8 cellular contexts compared by ENCODE assay signal in genomic region chr12:56189918-56190694, GRCh38. TPM values are rescaled to one million over a fixed set of nuclear protein-coding genes. Genes with fewer than 3 reads are reported as not detected.
DNase-seq lines count a peak whose midpoint lies in the region; ATAC-seq and TF ChIP-seq lines count a peak whose summit lies in the region.

No MANE protein-coding gene starts in this region.

- ATAC-seq in HG02642 (IDR thresholded peaks at IDR 0.05; ENCODE audit: poor library complexity, unreplicated experiment) = peak; percentile 42

- H3K9me3 ChIP-seq in ES-I3 (ENCODE audit: control insufficient read depth, insufficient read depth, low read length) = no peaks in the 10 kb centered on the region
- H3K9me3 ChIP-seq in left ventricle myocardium inferior (replicated peaks) = no peaks in the 10 kb centered on the region
- no peaks in the 10 kb centered on the region for H3K9me3 ChIP-seq in transverse colon

- H3K36me3 ChIP-seq in ES-I3 (ENCODE audit: insufficient read depth, low read length) = peaks cover 5% of the 10 kb centered on the region; the same call in 1 of the 2 replicates
- H3K36me3 ChIP-seq in left ventricle myocardium inferior = peaks cover 19% of the 10 kb centered on the region
- H3K36me3 ChIP-seq in transverse colon = peaks cover 0 to 10% (median 4%) of the 10 kb centered on the region in 4 donors

- TF ChIP-seq EP300 in transverse colon (IDR thresholded peaks at IDR 0.05; ENCODE audit: low read depth) = no peak

- no peaks in the 10 kb centered on the region for H3K27me3 ChIP-seq in left ventricle myocardium inferior (ENCODE audit: low read depth)
- H3K27me3 ChIP-seq in transverse colon = no peaks in the 10 kb centered on the region

- 1 to 2% methylated on average over 27 to 42 of the region's 42 CpGs for WGBS in transverse colon (ENCODE audit: low coverage in 1 of 2), 2 donors

- H3K9ac ChIP-seq in ES-I3 (ENCODE audit: low read depth, low read length) = peak overlapping the region; percentile 89

- peak; percentile 31 for TF ChIP-seq POLR2A in transverse colon (IDR thresholded peaks at IDR 0.05)

- in situ Hi-C loops in transverse colon (cut with MboI; ENCODE audit: low pct_ligation_motif_present in 1 of 4, low pct_unique_long_range_greater_than_20kb in 1 of 4, low sequenced_read_pairs in 3 of 4) = loop anchor here in 3 of 4 donors (5.0 to 10.0 kb wide), 4 partner anchors 58 to 277 kb away; partner anchors contain the start of genes SPRYD4 (in 2 of the 3) and ESYT1 (in 1 of the 3)

- intact Hi-C loops in left ventricle myocardium inferior (cut with micrococcal nuclease) (loop anchor here (5.0 kb wide), 1 partner anchor 73 kb away; the partner anchor contains the start of genes RPL41 and ZC3H10), posterior cingulate gyrus (cut with DNase I) (loop anchor here (2.0 to 5.0 kb wide), 3 partner anchors 35 to 272 kb away; partner anchors contain the start of genes NABP2 and ZC3H10), transverse colon (cut with DNase I; ENCODE audit: low total_unique reads) (loop anchor here (2.0 kb wide), 1 partner anchor 71 kb away; the partner anchor contains the start of gene ZC3H10)

- peaks cover 4% of the 10 kb centered on the region; the same call in 1 of the 2 replicates for H3K4me1 ChIP-seq in ES-I3 (ENCODE audit: insufficient read depth, low read length)
- peaks cover 36% of the 10 kb centered on the region for H3K4me1 ChIP-seq in left ventricle myocardium inferior
- H3K4me1 ChIP-seq in transverse colon = peaks cover 12 to 28% (median 22%) of the 10 kb centered on the region in 4 donors

- H3K27ac ChIP-seq in left ventricle myocardium inferior (replicated peaks) (peak overlapping the region; percentile 87), transverse colon (peak overlapping the region; percentile 95 to 100 (median 99))

- TF ChIP-seq CTCF in left ventricle myocardium inferior (IDR thresholded peaks at IDR 0.05; ENCODE audit: borderline replicate concordance) (no peak), transverse colon (IDR thresholded peaks at IDR 0.05) (peak in 1 of 5 experiments; percentile 22)

- H3K4me3 ChIP-seq in left ventricle myocardium inferior = peak overlapping the region; percentile 94
- peak overlapping the region; percentile 68 to 99 (median 92) for H3K4me3 ChIP-seq in transverse colon

- DNase-seq in NCI-H1436 treated with DMSO at 0.1 percent for 48 hours (lab: John Stamatoyannopoulos, UW) (peak; percentile 41), T-helper 1 cell (peak; percentile 31 to 80 (median 64)), amniotic epithelial cell (ENCODE audit: low read depth) (peak; percentile 75), left ventricle myocardium inferior (peak; percentile 72), posterior cingulate gyrus (peak; percentile 72 to 97 (median 84)), transverse colon (peak; percentile 86)

RNA-seq across cellular contexts. Expression of gene SMARCC2, which starts 0.8 kb away (rescaled TPM):
- total RNA-seq in left ventricle myocardium inferior (67.1 TPM), transverse colon (100 to 1,000 TPM in 3 of 4 donors, 10 to 100 TPM in 1; 63.8 to 231 (median 135) TPM)

RNA-seq across cellular contexts. Expression of gene RNF41, which starts 31.6 kb away (rescaled TPM):
- total RNA-seq in left ventricle myocardium inferior (51.4 TPM), transverse colon (10 to 100 TPM; 39.0 to 51.3 (median 42.7) TPM)

RNA-seq across cellular contexts. Expression of gene MYL6, which starts 31.9 kb away (rescaled TPM):
- total RNA-seq in left ventricle myocardium inferior (508 TPM), transverse colon (1,000 to 10,000 TPM; 1,233 to 3,440 (median 2,458) TPM)

RNA-seq across cellular contexts. Expression of gene NABP2, which starts 34.0 kb away (rescaled TPM):
- total RNA-seq in left ventricle myocardium inferior = 20.3 TPM
- total RNA-seq in transverse colon = 10 to 100 TPM in 3 of 4 donors, 1 to 10 TPM in 1; 4.9 to 26.8 (median 15.5) TPM

RNA-seq across cellular contexts. Expression of gene MYL6B, which starts 37.7 kb away (rescaled TPM):
- total RNA-seq in left ventricle myocardium inferior (54.1 TPM), transverse colon (10 to 100 TPM in 3 of 4 donors, not detected in 1; 26.4 to 30.0 (median 26.7) TPM)

Comparison
In these comparisons a context has a peak if more than half of its experiments do, and no peak if none do; other contexts are left out.
1. Peak in every context shown above with its lines: DNase-seq, ATAC-seq, H3K4me3 ChIP-seq and H3K27ac ChIP-seq.